24 cellular contexts compared by ENCODE assay signal in genomic region chr14:35910191-35910590, GRCh38.
DNase-seq lines count a peak whose midpoint lies in the region; ATAC-seq lines count a peak whose summit lies in the region.
"Had no signal": no experiment of that assay in that cellular context is flagged by ENCODE, and none has a peak within 500 bp of the region (broad histone marks: within the 10 kb centered on the region; RNA-seq: fewer than 3 reads in every experiment).

No MANE protein-coding gene starts in this region.

- H3K4me1 ChIP-seq in BLaER1: peaks cover 8% of the 10 kb centered on the region
- H3K4me1 ChIP-seq in SJCRH30: no peaks in the 10 kb centered on the region
- H3K4me1 ChIP-seq: A549 had no signal

- H3K9me3 Mint-ChIP-seq in activated T-cell treated with anti-CD3 and anti-CD28 coated beads, Interleukin-2, amount 50 U/mL, for 72 hours: no peaks in the 10 kb centered on the region
- H3K9me3 Mint-ChIP-seq: CD8-positive, alpha-beta memory T cell had no signal

- H3K4me3 ChIP-seq in BLaER1 (no peak overlapping the region), MG63 (no peak overlapping the region), SJCRH30 (no peak overlapping the region)
- H3K4me3 ChIP-seq: A549, GM12878 had no signal

- H4K20me1 ChIP-seq in BLaER1: no peaks in the 10 kb centered on the region

- no peaks in the 10 kb centered on the region for H3K36me3 Mint-ChIP-seq in activated T-cell treated with anti-CD3 and anti-CD28 coated beads, Interleukin-2, amount 50 U/mL, for 72 hours (ENCODE audit: insufficient read depth in 2 of 2)
- H3K36me3 Mint-ChIP-seq: CD14-positive monocyte; CD4-positive, alpha-beta memory T cell; CD4-positive, CD25-positive, alpha-beta regulatory T cell; CD8-positive, alpha-beta memory T cell had no signal

- no peaks in the 10 kb centered on the region for H3K4me1 Mint-ChIP-seq in activated T-cell treated with anti-CD3 and anti-CD28 coated beads, Interleukin-2, amount 50 U/mL, for 72 hours (ENCODE audit: low read depth)
- H3K4me1 Mint-ChIP-seq: B cell; CD14-positive monocyte; CD4-positive, alpha-beta memory T cell; CD4-positive, CD25-positive, alpha-beta regulatory T cell; CD8-positive, alpha-beta memory T cell had no signal

- H3K4me2 ChIP-seq in BLaER1: 0 out of 2 replicates have a peak overlapping the region, but pooled peaks have one; percentile 3
- H3K4me2 ChIP-seq: A549 had no signal

- H3K36me3 ChIP-seq in BLaER1: no peaks in the 10 kb centered on the region
- H3K36me3 ChIP-seq in MG63: no peaks in the 10 kb centered on the region
- no peaks in the 10 kb centered on the region for H3K36me3 ChIP-seq in SJCRH30

- no peaks in the 10 kb centered on the region for H3K9me3 ChIP-seq in BLaER1
- no peaks in the 10 kb centered on the region for H3K9me3 ChIP-seq in MG63
- H3K9me3 ChIP-seq in SJCRH30 (replicated peaks): no peaks in the 10 kb centered on the region
- H3K9me3 ChIP-seq: A549 had no signal

- DNase-seq in MG63: no peak
- DNase-seq in activated T-cell treated with anti-CD3 and anti-CD28 coated beads, Interleukin-2, amount 50 U/mL, for 72 hours: no peak
- no peak for DNase-seq in SJCRH30
- DNase-seq: AML-193; C1 segment of cervical spinal cord; CD4-positive, alpha-beta memory T cell; CD4-positive, CD25-positive, alpha-beta regulatory T cell; CD8-positive, alpha-beta memory T cell; COR-L47; DMS 273 treated with DMSO at 0.1 percent for 48 hours; DMS153; DMS53; DMS79; DND-41; EL; GDM1 had no signal

- no peak overlapping the region for H3K9ac ChIP-seq in BLaER1

- ATAC-seq in GM19351 (IDR thresholded peaks at IDR 0.05; ENCODE audit: unreplicated experiment) (peak; percentile 64), HG03432 (IDR thresholded peaks at IDR 0.05; ENCODE audit: unreplicated experiment) (peak; percentile 44)
- no peak for ATAC-seq in activated T-cell treated with anti-CD3 and anti-CD28 coated beads, Interleukin-2, amount 50 U/mL, for 72 hours (replicated peaks in 1 of 2)
- ATAC-seq: A549, GM12878 had no signal

- H3K27ac Mint-ChIP-seq in activated T-cell treated with anti-CD3 and anti-CD28 coated beads, Interleukin-2, amount 50 U/mL, for 72 hours: no peak overlapping the region
- H3K27ac Mint-ChIP-seq: B cell; CD14-positive monocyte; CD4-positive, alpha-beta memory T cell; CD4-positive, CD25-positive, alpha-beta regulatory T cell had no signal

- H3K27me3 ChIP-seq in BLaER1 (no peaks in the 10 kb centered on the region), MG63 (no peaks in the 10 kb centered on the region), SJCRH30 (no peaks in the 10 kb centered on the region)

- no peak overlapping the region for H3K4me3 Mint-ChIP-seq in activated T-cell treated with anti-CD3 and anti-CD28 coated beads, Interleukin-2, amount 50 U/mL, for 72 hours
- H3K4me3 Mint-ChIP-seq: B cell; CD14-positive monocyte; CD4-positive, alpha-beta memory T cell; CD4-positive, CD25-positive, alpha-beta regulatory T cell; CD8-positive, alpha-beta memory T cell had no signal

- no peak overlapping the region for H3K27ac ChIP-seq in BLaER1
- no peak overlapping the region for H3K27ac ChIP-seq in SJCRH30
- H3K27ac ChIP-seq: 22Rv1, A549 had no signal

- no peaks in the 10 kb centered on the region for H3K27me3 Mint-ChIP-seq in activated T-cell treated with anti-CD3 and anti-CD28 coated beads, Interleukin-2, amount 50 U/mL, for 72 hours (ENCODE audit: low read depth)

Comparison
In these comparisons a context has a peak if more than half of its experiments do, and no peak if none do; other contexts are left out.
1. ATAC-seq: peak in GM19351 (single experiment) and HG03432 (single experiment); none in activated T-cell treated with anti-CD3 and anti-CD28 coated beads, Interleukin-2, amount 50 U/mL, for 72 hours (0 of 2).